Comparison of ENCODE assay signal across 8 cellular contexts in genomic region chr1:68160935-68161334, GRCh38.
DNase-seq lines count a peak whose midpoint lies in the region; ATAC-seq and FAIRE-seq lines count a peak whose summit lies in the region.
"Not testable (repeated sequence)": the region's sequence is repeated elsewhere in the genome, so short reads cannot be mapped to it uniquely, and the experiment has no call there.

No MANE protein-coding gene starts in this region.

- not testable (repeated sequence) for H3K27ac ChIP-seq in small intestine (ENCODE audit: low read depth in 1 of 2, low read length in 1 of 2)

- WGBS in small intestine, 3 donors: 60 to 89% (median 75%) methylated on average over 2 of the region's 2 CpGs

- not testable (repeated sequence) for H3K27me3 ChIP-seq in small intestine (ENCODE audit: control insufficient read depth in 2 of 2, insufficient read depth in 2 of 2, low read length in 2 of 2)

- not testable (repeated sequence) for H3K4me3 ChIP-seq in small intestine (ENCODE audit: low read depth in 1 of 2, low read length in 2 of 2)

- not testable (repeated sequence) for H3K36me3 ChIP-seq in small intestine (ENCODE audit: control insufficient read depth in 2 of 2, insufficient read depth in 2 of 2, low read length in 2 of 2)

- FAIRE-seq in small intestine (lab: Jason Lieb, UNC): peak; percentile 98

- not testable (repeated sequence) for H3K4me1 ChIP-seq in small intestine (ENCODE audit: control insufficient read depth in 2 of 2, insufficient read depth in 1 of 2, low read depth in 1 of 2, low read length in 1 of 2)

- DNase-seq in small intestine: not testable (repeated sequence)

- ATAC-seq in GM18498 (IDR thresholded peaks at IDR 0.05; ENCODE audit: unreplicated experiment) (peak; percentile 96), GM18909 (IDR thresholded peaks at IDR 0.05; ENCODE audit: poor library complexity, unreplicated experiment) (peak; percentile 90), GM19468 (IDR thresholded peaks at IDR 0.05; ENCODE audit: extremely low read depth, unreplicated experiment) (peak; percentile 78), GM21723 (IDR thresholded peaks at IDR 0.05; ENCODE audit: unreplicated experiment) (peak; percentile 91), HG02884 (IDR thresholded peaks at IDR 0.05; ENCODE audit: unreplicated experiment) (peak; percentile 95), HG03159 (IDR thresholded peaks at IDR 0.05; ENCODE audit: unreplicated experiment) (peak; percentile 89), HG03571 (IDR thresholded peaks at IDR 0.05; ENCODE audit: unreplicated experiment) (peak; percentile 60)

- H3K9me3 ChIP-seq in small intestine (ENCODE audit: control insufficient read depth, low read depth): not testable (repeated sequence)
